ENCODE assay signal across 18 cellular contexts in the genomic region with DNA sequence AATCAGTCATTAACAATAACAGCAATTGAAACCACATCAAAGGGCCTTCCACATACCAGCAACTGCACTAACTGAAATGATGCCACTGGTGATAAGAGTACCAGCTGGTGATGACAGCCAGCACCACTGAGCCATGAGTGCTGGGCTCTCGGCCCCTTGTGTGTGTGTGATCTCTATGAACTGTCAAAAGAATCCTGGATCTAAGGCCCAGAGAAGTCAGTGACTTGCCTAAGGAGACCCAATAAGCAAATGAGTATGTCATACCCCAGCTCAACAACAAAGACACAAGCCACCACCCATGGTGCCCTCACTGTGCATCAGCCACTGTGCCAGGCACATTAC.
"Had no signal": no experiment of that assay in that cellular context is flagged by ENCODE, and none has a peak within 500 bp of the region (broad histone marks: within the 10 kb centered on the region; RNA-seq: fewer than 3 reads in every experiment).

No MANE protein-coding gene starts in this region.

- ATAC-seq: activated CD4-positive, CD25-positive, alpha-beta regulatory T cell treated with anti-CD3 and anti-CD28 coated beads, Interleukin-2, amount 50 U/mL, for 24 hours; activated CD8-positive, alpha-beta T cell treated with anti-CD3 and anti-CD28 coated beads for 36 hours; activated naive CD4-positive, alpha-beta T cell treated with anti-CD3 and anti-CD28 coated beads, Interleukin-2, amount 50 U/mL, for 72 hours; activated T-helper 17 cell treated with anti-CD3 and anti-CD28 coated beads, Interleukin-2, amount 50 U/mL, for 72 hours; pancreas; right cardiac atrium; upper lobe of right lung had no signal

- H3K4me3 Mint-ChIP-seq: activated CD4-positive, alpha-beta T cell treated with anti-CD3 and anti-CD28 coated beads, Interleukin-2, amount 10 ng/mL, durations not matched to agents 24 days and 14 days; activated CD8-positive, alpha-beta T cell treated with anti-CD3 and anti-CD28 coated beads for 36 hours; activated T-helper 17 cell treated with anti-CD3 and anti-CD28 coated beads, Interleukin-2, amount 50 U/mL, for 72 hours; central memory CD8-positive, alpha-beta T cell had no signal

- H3K9me3 Mint-ChIP-seq: activated CD4-positive, alpha-beta T cell treated with anti-CD3 and anti-CD28 coated beads, Interleukin-2, amount 10 ng/mL, durations not matched to agents 24 days and 14 days; activated CD8-positive, alpha-beta T cell treated with anti-CD3 and anti-CD28 coated beads for 36 hours; activated naive CD4-positive, alpha-beta T cell treated with anti-CD3 and anti-CD28 coated beads, Interleukin-2, amount 50 U/mL, for 72 hours; activated T-helper 17 cell treated with anti-CD3 and anti-CD28 coated beads, Interleukin-2, amount 50 U/mL, for 72 hours; central memory CD8-positive, alpha-beta T cell had no signal

- H3K9me3 ChIP-seq: esophagus muscularis mucosa, pancreas, thyroid gland, upper lobe of right lung had no signal

- H3K36me3 Mint-ChIP-seq: activated naive CD4-positive, alpha-beta T cell treated with anti-CD3 and anti-CD28 coated beads, Interleukin-2, amount 50 U/mL, for 72 hours had no signal

- H3K27ac ChIP-seq: esophagus muscularis mucosa, pancreas, thyroid gland, upper lobe of right lung, VCaP had no signal

- H3K27me3 ChIP-seq: esophagus muscularis mucosa, pancreas, thyroid gland, upper lobe of right lung had no signal

- H3K36me3 ChIP-seq: pancreas, upper lobe of right lung had no signal

- H3K27ac Mint-ChIP-seq: activated CD4-positive, alpha-beta T cell treated with anti-CD3 and anti-CD28 coated beads, Interleukin-2, amount 10 ng/mL, durations not matched to agents 24 days and 14 days; activated CD8-positive, alpha-beta T cell treated with anti-CD3 and anti-CD28 coated beads for 36 hours; activated naive CD4-positive, alpha-beta T cell treated with anti-CD3 and anti-CD28 coated beads, Interleukin-2, amount 50 U/mL, for 72 hours; activated T-helper 17 cell treated with anti-CD3 and anti-CD28 coated beads, Interleukin-2, amount 50 U/mL, for 72 hours had no signal

- H3K4me3 ChIP-seq: esophagus muscularis mucosa, pancreas, thyroid gland, upper lobe of right lung had no signal

- H3K27me3 Mint-ChIP-seq: activated CD4-positive, alpha-beta T cell treated with anti-CD3 and anti-CD28 coated beads, Interleukin-2, amount 10 ng/mL, durations not matched to agents 24 days and 14 days; activated CD8-positive, alpha-beta T cell treated with anti-CD3 and anti-CD28 coated beads for 36 hours; central memory CD8-positive, alpha-beta T cell had no signal

- H3K4me1 ChIP-seq: pancreas had no signal

- H3K4me1 Mint-ChIP-seq: activated CD4-positive, alpha-beta T cell treated with anti-CD3 and anti-CD28 coated beads, Interleukin-2, amount 10 ng/mL, durations not matched to agents 24 days and 14 days; activated T-helper 17 cell treated with anti-CD3 and anti-CD28 coated beads, Interleukin-2, amount 50 U/mL, for 72 hours; central memory CD8-positive, alpha-beta T cell had no signal

- DNase-seq: activated CD4-positive, alpha-beta T cell treated with anti-CD3 and anti-CD28 coated beads, Interleukin-2, amount 10 ng/mL, durations not matched to agents 24 days and 14 days; activated CD8-positive, alpha-beta T cell treated with anti-CD3 and anti-CD28 coated beads for 36 hours; activated T-cell treated with anti-CD3 and anti-CD28 coated beads, Interleukin-2, amount 50 U/mL, for 1 hour; effector memory CD4-positive, alpha-beta T cell; hippocampal formation; stimulated activated CD4-positive, alpha-beta T cell treated with anti-CD3 and anti-CD28 coated beads, Interleukin-4, amount 100 ng/mL, for 24 hours; stimulated activated naive CD4-positive, alpha-beta T cell treated with Interleukin-2 at 50 U/mL for 16 hours; SW 1271; thyroid gland; upper lobe of right lung had no signal
